In genomic region chr5:44900273-44900954, GRCh38 we compare ENCODE assay signal across 16 cellular contexts.
"Had no signal": no experiment of that assay in that cellular context is flagged by ENCODE, and none has a peak within 500 bp of the region (broad histone marks: within the 10 kb centered on the region; RNA-seq: fewer than 3 reads in every experiment).

No MANE protein-coding gene starts in this region.

- ATAC-seq: left lobe of liver; stimulated activated naive CD8-positive, alpha-beta T cell treated with anti-CD3 and anti-CD28 coated beads, Interleukin-15, amount 100 ng/mL, for 72 hours had no signal

- H3K27ac ChIP-seq: brain microvascular endothelial cell, ovary, sigmoid colon, upper lobe of left lung had no signal

- DNase-seq: activated CD4-positive, alpha-beta T cell treated with anti-CD3 and anti-CD28 coated beads, Interleukin-2, amount 50 U/mL, for 1 hour; activated naive CD4-positive, alpha-beta T cell treated with Interleukin-2 at 50 U/mL for 16 hours; anterior cingulate cortex; brain microvascular endothelial cell; cortex of kidney; effector CD4-positive, alpha-beta T cell; foreskin fibroblast; hippocampal formation; ovary; sigmoid colon; stimulated activated CD4-positive, alpha-beta T cell treated with anti-CD3 and anti-CD28 coated beads, Interleukin-1b, Interleukin-23, amount 100 ng/mL, for 48 hours; stimulated activated naive CD8-positive, alpha-beta T cell treated with anti-CD3 and anti-CD28 coated beads, Interleukin-15, amount 100 ng/mL, for 72 hours; upper lobe of left lung had no signal

- H3K9me3 ChIP-seq: ovary, sigmoid colon, upper lobe of left lung had no signal

- H3K27me3 ChIP-seq: brain microvascular endothelial cell, ovary, sigmoid colon, upper lobe of left lung had no signal

- H3K4me1 ChIP-seq: sigmoid colon, upper lobe of left lung had no signal

- H3K4me3 ChIP-seq: ovary, sigmoid colon, upper lobe of left lung had no signal

- H3K36me3 ChIP-seq: brain microvascular endothelial cell, ovary, sigmoid colon, upper lobe of left lung had no signal

- FAIRE-seq: endothelial cell of umbilical vein, keratinocyte had no signal
